ENCODE assay signal across 2 cellular contexts in the genomic region with DNA sequence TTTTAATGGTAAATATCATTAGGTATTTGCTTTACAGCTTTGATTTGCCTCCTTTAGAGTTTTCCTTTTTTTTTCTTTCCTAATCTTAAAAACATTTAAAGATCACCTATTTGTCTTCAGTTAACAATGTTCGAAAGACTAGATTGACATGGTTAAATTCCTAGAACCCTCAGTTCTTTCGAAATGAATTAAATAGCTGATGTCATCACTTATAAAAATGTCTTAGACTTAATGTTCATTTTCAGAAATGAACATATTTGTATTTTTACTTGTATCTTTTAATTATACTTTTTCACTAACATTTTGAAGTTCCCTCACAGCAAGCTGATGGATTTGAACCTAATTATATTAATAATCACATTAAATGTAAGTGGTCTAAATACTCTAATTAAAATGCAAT.
TF ChIP-seq lines count a peak whose summit lies in the region.

No MANE protein-coding gene starts in this region.

TF ChIP-seq in HepG2, 621 proteins besides CTCF, POLR2A, EP300 and RAD21 (continued from another document):
- no peak for TF ChIP-seq ZNF460 (CRISPR knock-in tag; IDR thresholded peaks at IDR 0.05; ENCODE audit: borderline replicate concordance)
- no peak for TF ChIP-seq TRIM24 (CRISPR knock-in tag; IDR thresholded peaks at IDR 0.05)
- TF ChIP-seq MAFK (conservative IDR thresholded peaks at IDR 0.05 in 1 of 2, IDR thresholded peaks at IDR 0.05 in 1 of 2; ENCODE audit: low read length in 2 of 2), result peak; percentile 80 to 91

TF ChIP-seq in IMR-90, 13 proteins besides CTCF, POLR2A, EP300 and RAD21 (continued from another document):
- peak; percentile 84 for TF ChIP-seq MAFK (IDR thresholded peaks at IDR 0.05; ENCODE audit: low read depth, low read length)
- TF ChIP-seq CHD1 (IDR thresholded peaks at IDR 0.05; ENCODE audit: low read depth, low read length), result no peak
- TF ChIP-seq RCOR1 (IDR thresholded peaks at IDR 0.05; ENCODE audit: insufficient replicate concordance, low read length), result no peak
- TF ChIP-seq, protein P1, sequence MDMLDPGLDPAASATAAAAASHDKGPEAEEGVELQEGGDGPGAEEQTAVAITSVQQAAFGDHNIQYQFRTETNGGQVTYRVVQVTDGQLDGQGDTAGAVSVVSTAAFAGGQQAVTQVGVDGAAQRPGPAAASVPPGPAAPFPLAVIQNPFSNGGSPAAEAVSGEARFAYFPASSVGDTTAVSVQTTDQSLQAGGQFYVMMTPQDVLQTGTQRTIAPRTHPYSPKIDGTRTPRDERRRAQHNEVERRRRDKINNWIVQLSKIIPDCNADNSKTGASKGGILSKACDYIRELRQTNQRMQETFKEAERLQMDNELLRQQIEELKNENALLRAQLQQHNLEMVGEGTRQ (IDR thresholded peaks at IDR 0.05; ENCODE audit: low read depth, low read length), result no peak
